In the genomic region with DNA sequence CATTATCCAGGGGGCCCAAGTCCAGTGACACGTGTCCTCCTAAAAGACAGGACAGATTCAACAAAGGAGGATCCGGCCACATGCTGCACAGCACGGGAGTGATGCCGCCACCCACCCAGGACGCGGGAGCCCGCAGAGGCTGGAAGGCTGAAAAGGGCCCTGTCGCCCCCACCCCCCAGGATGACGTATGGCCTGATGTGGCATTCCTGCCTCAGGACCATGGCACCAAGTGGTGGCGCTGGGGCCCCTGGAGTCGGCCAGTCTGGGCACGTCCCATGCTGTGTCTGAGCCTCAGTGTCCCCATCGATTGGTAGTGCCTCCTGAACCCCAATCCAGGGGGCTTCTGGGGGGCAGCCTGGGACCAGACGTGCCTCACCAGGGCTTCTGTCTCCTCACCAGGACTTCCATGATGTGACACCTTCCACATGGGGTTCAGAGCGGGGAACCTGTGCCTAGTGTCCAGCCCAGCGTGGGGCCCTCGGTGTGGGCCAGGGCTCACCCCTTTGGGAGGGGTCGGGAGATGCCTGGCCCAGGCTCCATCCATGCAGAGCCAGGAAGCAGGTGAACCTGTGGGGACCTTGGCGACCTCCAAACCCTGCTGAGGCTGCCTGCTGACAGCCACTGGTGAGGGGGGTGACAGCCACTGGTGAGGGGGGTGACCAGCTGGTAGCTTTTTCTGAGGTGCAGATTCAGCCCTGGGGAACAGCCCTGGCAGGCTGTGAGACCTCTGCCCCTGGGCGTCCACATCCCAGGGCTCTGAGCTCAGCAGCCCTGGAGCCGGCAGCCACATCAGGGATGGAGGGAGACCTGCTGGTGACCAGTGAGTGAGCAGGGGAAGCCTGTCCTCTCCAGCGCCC, we compare ENCODE assay signal across 11 cellular contexts.
DNase-seq lines count a peak whose midpoint lies in the region; TF ChIP-seq lines count a peak whose summit lies in the region.
"Had no signal": no experiment of that assay in that cellular context is flagged by ENCODE, and none has a peak within 500 bp of the region (broad histone marks: within the 10 kb centered on the region; RNA-seq: fewer than 3 reads in every experiment).

No MANE protein-coding gene starts in this region.

- H3K27ac ChIP-seq in ovary, result no peak overlapping the region
- no peak overlapping the region for H3K27ac ChIP-seq in brain microvascular endothelial cell
- H3K27ac ChIP-seq: GM23248 had no signal

- H3K4me3 ChIP-seq in ovary (no peak overlapping the region), brain microvascular endothelial cell (ENCODE audit: low read depth, low read length) (no peak overlapping the region)
- H3K4me3 ChIP-seq: GM23248 had no signal

- TF ChIP-seq EP300 in ovary (IDR thresholded peaks at IDR 0.05), result no peak

- no peaks in the 10 kb centered on the region for H3K9me3 ChIP-seq in ovary

- H3K36me3 ChIP-seq in ovary (no peaks in the 10 kb centered on the region), brain microvascular endothelial cell (replicated peaks) (no peaks in the 10 kb centered on the region)

- TF ChIP-seq CTCF in ovary (IDR thresholded peaks at IDR 0.05) (no peak), brain microvascular endothelial cell (IDR thresholded peaks at IDR 0.05; ENCODE audit: low read depth, low read length, missing control alignments) (no peak)

- DNase-seq in stimulated activated CD4-positive, alpha-beta T cell treated with anti-CD3 and anti-CD28 coated beads, Interleukin-4, amount 100 ng/mL, for 24 hours, result peak; percentile 1
- no peak for DNase-seq in stimulated activated CD4-positive, alpha-beta T cell treated with anti-CD3 and anti-CD28 coated beads, Interleukin-2, amount 100 ng/mL, for 48 hours
- peak; percentile 69 for DNase-seq in cardiac septum (ENCODE audit: low spot score)
- peak in 3 of 5 donors; percentile 4 to 11 (median 6) for DNase-seq in ovary
- DNase-seq in brain microvascular endothelial cell, result no peak
- no peak for DNase-seq in NCI-H2081 (lab: John Stamatoyannopoulos, UW)
- no peak for DNase-seq in DMS153 (lab: John Stamatoyannopoulos, UW)
- DNase-seq in KBM-7, result no peak
- DNase-seq: DMS79 treated with DMSO at 0.1 percent for 48 hours, GM23248, NCI-H2171 treated with DMSO at 0.1 percent for 48 hours had no signal

- no peaks in the 10 kb centered on the region for H3K4me1 ChIP-seq in ovary (ENCODE audit: insufficient read depth)

- intact Hi-C loops in cardiac septum (cut with DNase I), result no loop called here
- intact Hi-C loops in ovary (cut with DNase I), result loop anchor here in 3 of 4 donors (10.0 kb wide), 3 partner anchors 95 to 325 kb away; a partner anchor contains a TSS

- 74 to 81% (median 78%) methylated on average over 21 to 22 of the region's 22 CpGs for WGBS in ovary, 3 donors

- no peak for TF ChIP-seq POLR2A in ovary (IDR thresholded peaks at IDR 0.05)

- in situ Hi-C loops in brain microvascular endothelial cell (cut with HindIII; ENCODE audit: low pct_ligation_motif_present, low sequenced_read_pairs) (no loop called here), KBM-7 (cut with MboI; ENCODE audit: low pct_unique_long_range_greater_than_20kb, low sequenced_read_pairs) (loop anchor here (5.0 kb wide), 1 partner anchor 88 kb away; no protein-coding TSS in a partner anchor)

- H3K27me3 ChIP-seq in ovary, result no peaks in the 10 kb centered on the region
- no peaks in the 10 kb centered on the region for H3K27me3 ChIP-seq in brain microvascular endothelial cell (replicated peaks)

Comparison
In these comparisons a context has a peak if more than half of its experiments do, and no peak if none do; other contexts are left out.
1. DNase-seq: peak in stimulated activated CD4-positive, alpha-beta T cell treated with anti-CD3 and anti-CD28 coated beads, Interleukin-4, amount 100 ng/mL, for 24 hours (single experiment), cardiac septum (single experiment) and ovary (3 of 5); none in stimulated activated CD4-positive, alpha-beta T cell treated with anti-CD3 and anti-CD28 coated beads, Interleukin-2, amount 100 ng/mL, for 48 hours (0 of 2), brain microvascular endothelial cell (single experiment), NCI-H2081 (0 of 2), DMS153 (single experiment) and KBM-7 (single experiment).